12 cellular contexts compared by ENCODE assay signal in the genomic region with DNA sequence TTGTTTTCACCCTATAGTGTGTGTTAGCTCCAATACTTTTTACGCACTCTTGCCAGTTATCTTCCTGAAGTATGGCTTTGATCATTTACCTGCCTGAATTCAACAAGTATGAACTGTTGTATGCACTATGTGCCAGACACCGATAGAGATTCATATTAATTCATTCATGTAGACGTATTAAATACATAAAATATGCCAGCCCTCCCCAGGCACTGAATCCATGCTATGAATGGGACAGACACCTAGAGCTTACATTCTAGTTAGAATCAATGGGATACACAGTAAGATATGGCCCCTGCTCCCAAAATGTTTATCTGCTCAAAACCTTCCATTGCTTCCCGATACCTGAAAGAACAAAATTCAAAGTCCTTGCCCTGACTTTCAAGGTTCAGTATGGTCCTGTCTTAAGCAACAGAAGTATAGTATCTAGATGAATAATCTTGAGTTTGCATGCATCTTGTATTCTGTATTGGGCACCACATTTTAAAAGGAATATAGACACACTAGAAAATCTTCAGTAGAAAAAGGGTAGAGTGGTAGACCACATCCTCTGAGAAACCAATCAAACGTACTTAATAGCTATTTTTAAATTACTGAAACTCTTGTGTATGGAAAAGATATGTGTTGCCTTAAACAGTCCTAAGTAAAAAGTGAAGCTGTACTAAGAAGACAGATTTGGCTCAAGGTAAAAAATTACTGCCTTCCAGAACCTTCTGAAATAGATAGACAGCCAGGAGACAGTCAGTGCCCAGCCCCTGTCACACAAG. TPM values are rescaled to one million over a fixed set of nuclear protein-coding genes. Genes with fewer than 3 reads are reported as not detected.
DNase-seq lines count a peak whose midpoint lies in the region; ATAC-seq and TF ChIP-seq lines count a peak whose summit lies in the region.
"Had no signal": no experiment of that assay in that cellular context is flagged by ENCODE, and none has a peak within 500 bp of the region (broad histone marks: within the 10 kb centered on the region; RNA-seq: fewer than 3 reads in every experiment).

No MANE protein-coding gene starts in this region.

- CTCF ChIA-PET in CD4-positive, alpha-beta memory T cell (lab: Charles Lee; ENCODE audit: partially characterized antibody) = no interaction called here

- intact Hi-C loops in CD4-positive, alpha-beta memory T cell (cut with micrococcal nuclease) = no loop called here
- intact Hi-C loops in psoas muscle (cut with DNase I) = no loop called here
- intact Hi-C loops in lower leg skin (cut with DNase I; ENCODE audit: low total_unique reads) = no loop called here

- H3K27ac Mint-ChIP-seq in CD4-positive, alpha-beta memory T cell = peak overlapping the region in 2 of 7 donors; percentile 13 to 22
- peak overlapping the region in 1 of 2 donors; percentile 75 for H3K27ac Mint-ChIP-seq in activated naive CD4-positive, alpha-beta T cell treated with anti-CD3 and anti-CD28 coated beads, Interleukin-2, amount 50 U/mL, for 72 hours
- H3K27ac Mint-ChIP-seq: CD14-positive monocyte had no signal

- H3K4me1 ChIP-seq in CD4-positive, alpha-beta memory T cell (ENCODE audit: insufficient read depth, low read length) = peaks cover 10% of the 10 kb centered on the region
- no peaks in the 10 kb centered on the region for H3K4me1 ChIP-seq in psoas muscle

- no peaks in the 10 kb centered on the region for H3K36me3 Mint-ChIP-seq in CD4-positive, alpha-beta memory T cell
- no peaks in the 10 kb centered on the region for H3K36me3 Mint-ChIP-seq in activated naive CD4-positive, alpha-beta T cell treated with anti-CD3 and anti-CD28 coated beads, Interleukin-2, amount 50 U/mL, for 72 hours
- H3K36me3 Mint-ChIP-seq: CD14-positive monocyte had no signal

- H3K9me3 Mint-ChIP-seq in CD4-positive, alpha-beta memory T cell = no peaks in the 10 kb centered on the region
- H3K9me3 Mint-ChIP-seq in activated naive CD4-positive, alpha-beta T cell treated with anti-CD3 and anti-CD28 coated beads, Interleukin-2, amount 50 U/mL, for 72 hours = peaks cover 0 to 4% of the 10 kb centered on the region in 2 donors

- no peak overlapping the region for H3K4me3 ChIP-seq in CD4-positive, alpha-beta memory T cell (ENCODE audit: low read length in 2 of 2)
- H3K4me3 ChIP-seq in psoas muscle (no peak overlapping the region), lower leg skin (ENCODE audit: low read depth, poor library complexity, severe bottlenecking) (no peak overlapping the region)
- H3K4me3 ChIP-seq: PC-9 had no signal

- no peak overlapping the region for H3K27ac ChIP-seq in CD4-positive, alpha-beta memory T cell (ENCODE audit: low read depth, low read length)
- H3K27ac ChIP-seq in psoas muscle = no peak overlapping the region
- H3K27ac ChIP-seq: PC-9 had no signal

- POLR2A ChIA-PET in CD4-positive, alpha-beta memory T cell (lab: Charles Lee; ENCODE audit: partially characterized antibody) = interaction anchor here (1.0 to 1.1 kb wide), 2 partner anchors 13 to 33 kb away, joined by 3 to 5 read pairs; a partner anchor contains a TSS

- H3K4me3 Mint-ChIP-seq in CD4-positive, alpha-beta memory T cell = peak overlapping the region in 5 of 8 donors; percentile 3 to 65 (median 33)
- H3K4me3 Mint-ChIP-seq: CD14-positive monocyte had no signal

- peak in 3 of 5 donors; percentile 14 to 22 (median 19) for DNase-seq in CD4-positive, alpha-beta memory T cell
- DNase-seq in activated naive CD4-positive, alpha-beta T cell treated with anti-CD3 and anti-CD28 coated beads, Interleukin-2, amount 50 U/mL, for 72 hours (ENCODE audit: low spot score in 2 of 2) = no peak
- DNase-seq in psoas muscle = no peak
- DNase-seq in lower leg skin (ENCODE audit: low spot score in 2 of 2) = no peak
- DNase-seq in NCI-H524 (lab: John Stamatoyannopoulos, UW) = no peak
- DNase-seq: NCI-H2171, PC-9 had no signal

- H3K4me1 Mint-ChIP-seq in CD4-positive, alpha-beta memory T cell = peaks cover 14 to 21% (median 16%) of the 10 kb centered on the region in 4 donors

- ATAC-seq in GM18517 (IDR thresholded peaks at IDR 0.05; ENCODE audit: unreplicated experiment) = peak; percentile 60
- peak; percentile 75 for ATAC-seq in HG03378 (IDR thresholded peaks at IDR 0.05; ENCODE audit: unreplicated experiment)
- ATAC-seq in activated naive CD4-positive, alpha-beta T cell treated with anti-CD3 and anti-CD28 coated beads, Interleukin-2, amount 50 U/mL, for 72 hours = peak; percentile 94
- ATAC-seq in SK-N-SH treated with all-trans-retinoic acid at 6 μM for 48 hours = no peak
- no peak for ATAC-seq in psoas muscle

- H3K36me3 ChIP-seq in CD4-positive, alpha-beta memory T cell (ENCODE audit: insufficient read depth, low read length) = no peaks in the 10 kb centered on the region
- H3K36me3 ChIP-seq in psoas muscle (ENCODE audit: insufficient read depth in 1 of 2, low read depth in 1 of 2) = no peaks in the 10 kb centered on the region

- WGBS in psoas muscle, 3 donors = 87 to 91% (median 88%) methylated on average over 5 of the region's 5 CpGs
- 74 to 87% methylated on average over 5 of the region's 5 CpGs for WGBS in lower leg skin, 2 donors

- TF ChIP-seq CTCF in psoas muscle (IDR thresholded peaks at IDR 0.05) = no peak
- no peak for TF ChIP-seq CTCF in lower leg skin (IDR thresholded peaks at IDR 0.05)

- no peaks in the 10 kb centered on the region for H3K9me3 ChIP-seq in CD4-positive, alpha-beta memory T cell (ENCODE audit: control insufficient read depth in 1 of 2, low read length in 2 of 2)
- H3K9me3 ChIP-seq in psoas muscle = no peaks in the 10 kb centered on the region

- H3K27me3 ChIP-seq in CD4-positive, alpha-beta memory T cell (ENCODE audit: insufficient read depth, low read length) = no peaks in the 10 kb centered on the region
- no peaks in the 10 kb centered on the region for H3K27me3 ChIP-seq in psoas muscle (ENCODE audit: insufficient read depth in 3 of 3, low read length in 2 of 3)

- H3K27me3 Mint-ChIP-seq in CD4-positive, alpha-beta memory T cell = peaks cover 2 to 4% of the 10 kb centered on the region in 2 donors

- TF ChIP-seq POLR2A in lower leg skin (IDR thresholded peaks at IDR 0.05) = no peak

TF ChIP-seq in SK-N-SH treated with all-trans-retinoic acid at 6 μM for 48 hours, 23 proteins besides CTCF, POLR2A, EP300 and RAD21 (continues in another document):
- TF ChIP-seq ESRRG (CRISPR knock-in tag; IDR thresholded peaks at IDR 0.05) (no peak), RARB (CRISPR knock-in tag; IDR thresholded peaks at IDR 0.05) (no peak), CSDC2 (CRISPR knock-in tag; IDR thresholded peaks at IDR 0.05) (no peak), SNAI2 (CRISPR knock-in tag; IDR thresholded peaks at IDR 0.05) (no peak), PPARA (CRISPR knock-in tag; IDR thresholded peaks at IDR 0.05; ENCODE audit: borderline replicate concordance) (no peak), ISL1 (CRISPR knock-in tag; IDR thresholded peaks at IDR 0.05) (no peak), ZNF70 (CRISPR knock-in tag; IDR thresholded peaks at IDR 0.05) (no peak), ZC3H10 (CRISPR knock-in tag; IDR thresholded peaks at IDR 0.05) (no peak)
- TF ChIP-seq, protein P1, sequence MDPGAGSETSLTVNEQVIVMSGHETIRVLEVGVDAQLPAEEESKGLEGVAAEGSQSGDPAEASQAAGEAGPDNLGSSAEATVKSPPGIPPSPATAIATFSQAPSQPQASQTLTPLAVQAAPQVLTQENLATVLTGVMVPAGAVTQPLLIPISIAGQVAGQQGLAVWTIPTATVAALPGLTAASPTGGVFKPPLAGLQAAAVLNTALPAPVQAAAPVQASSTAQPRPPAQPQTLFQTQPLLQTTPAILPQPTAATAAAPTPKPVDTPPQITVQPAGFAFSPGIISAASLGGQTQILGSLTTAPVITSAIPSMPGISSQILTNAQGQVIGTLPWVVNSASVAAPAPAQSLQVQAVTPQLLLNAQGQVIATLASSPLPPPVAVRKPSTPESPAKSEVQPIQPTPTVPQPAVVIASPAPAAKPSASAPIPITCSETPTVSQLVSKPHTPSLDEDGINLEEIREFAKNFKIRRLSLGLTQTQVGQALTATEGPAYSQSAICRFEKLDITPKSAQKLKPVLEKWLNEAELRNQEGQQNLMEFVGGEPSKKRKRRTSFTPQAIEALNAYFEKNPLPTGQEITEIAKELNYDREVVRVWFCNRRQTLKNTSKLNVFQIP (CRISPR knock-in tag; IDR thresholded peaks at IDR 0.05; ENCODE audit: borderline replicate concordance, low read depth) = no peak
- TF ChIP-seq, protein P2, sequence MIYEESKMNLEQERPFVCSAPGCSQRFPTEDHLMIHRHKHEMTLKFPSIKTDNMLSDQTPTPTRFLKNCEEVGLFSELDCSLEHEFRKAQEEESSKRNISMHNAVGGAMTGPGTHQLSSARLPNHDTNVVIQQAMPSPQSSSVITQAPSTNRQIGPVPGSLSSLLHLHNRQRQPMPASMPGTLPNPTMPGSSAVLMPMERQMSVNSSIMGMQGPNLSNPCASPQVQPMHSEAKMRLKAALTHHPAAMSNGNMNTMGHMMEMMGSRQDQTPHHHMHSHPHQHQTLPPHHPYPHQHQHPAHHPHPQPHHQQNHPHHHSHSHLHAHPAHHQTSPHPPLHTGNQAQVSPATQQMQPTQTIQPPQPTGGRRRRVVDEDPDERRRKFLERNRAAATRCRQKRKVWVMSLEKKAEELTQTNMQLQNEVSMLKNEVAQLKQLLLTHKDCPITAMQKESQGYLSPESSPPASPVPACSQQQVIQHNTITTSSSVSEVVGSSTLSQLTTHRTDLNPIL (CRISPR knock-in tag; IDR thresholded peaks at IDR 0.05; ENCODE audit: low read depth) = no peak

RNA-seq across cellular contexts. Expression of a gene that starts 2.9 kb away (rescaled TPM):
- total RNA-seq in CD4-positive, alpha-beta memory T cell = not detected
- not detected for polyA plus RNA-seq in CD4-positive, alpha-beta memory T cell
- total RNA-seq in activated naive CD4-positive, alpha-beta T cell treated with anti-CD3 and anti-CD28 coated beads, Interleukin-2, amount 50 U/mL, for 72 hours = not detected
- not detected for total RNA-seq in psoas muscle
- polyA plus RNA-seq in psoas muscle = not detected
- not detected for total RNA-seq in lower leg skin
- total RNA-seq: PC-9, urinary bladder had no signal
- polyA plus RNA-seq: CD14-positive monocyte, urinary bladder had no signal

RNA-seq across cellular contexts. Expression of a gene that starts 13.4 kb away (rescaled TPM):
- total RNA-seq in CD4-positive, alpha-beta memory T cell = 10 to 100 TPM; 36.6 to 37.7 TPM
- polyA plus RNA-seq in CD4-positive, alpha-beta memory T cell = 10 to 100 TPM; 20.2 to 25.5 TPM
- total RNA-seq in activated naive CD4-positive, alpha-beta T cell treated with anti-CD3 and anti-CD28 coated beads, Interleukin-2, amount 50 U/mL, for 72 hours = 10 to 100 TPM; 37.0 to 61.1 TPM
- 10 to 100 TPM; 38.0 to 38.9 (median 38.5) TPM for total RNA-seq in psoas muscle
- polyA plus RNA-seq in psoas muscle = 10 to 100 TPM; 11.5 to 29.4 (median 13.6) TPM
- total RNA-seq in lower leg skin = 10 to 100 TPM; 32.8 to 50.8 (median 45.0) TPM

RNA-seq across cellular contexts. Expression of a gene that starts 36.3 kb away (rescaled TPM):
- 10 to 100 TPM; 71.4 to 72.6 TPM for total RNA-seq in CD4-positive, alpha-beta memory T cell
- polyA plus RNA-seq in CD4-positive, alpha-beta memory T cell = 10 to 100 TPM in 1 of 2 donors, 1 to 10 TPM in 1; 9.8 to 14.2 TPM
- 10 to 100 TPM; 57.4 to 73.6 TPM for total RNA-seq in activated naive CD4-positive, alpha-beta T cell treated with anti-CD3 and anti-CD28 coated beads, Interleukin-2, amount 50 U/mL, for 72 hours
- total RNA-seq in psoas muscle (10 to 100 TPM; 19.4 to 27.1 (median 20.4) TPM), lower leg skin (10 to 100 TPM; 23.5 to 38.1 (median 32.8) TPM)
- polyA plus RNA-seq in psoas muscle = 10 to 100 TPM; 12.8 to 14.8 (median 13.5) TPM

Comparison
In these comparisons a context has a peak if more than half of its experiments do, and no peak if none do; other contexts are left out.
1. DNase-seq: peak in CD4-positive, alpha-beta memory T cell (3 of 5); none in activated naive CD4-positive, alpha-beta T cell treated with anti-CD3 and anti-CD28 coated beads, Interleukin-2, amount 50 U/mL, for 72 hours (0 of 2), psoas muscle (0 of 2), lower leg skin (0 of 2) and NCI-H524 (0 of 2).
2. ATAC-seq: peak in GM18517 (single experiment), HG03378 (single experiment) and activated naive CD4-positive, alpha-beta T cell treated with anti-CD3 and anti-CD28 coated beads, Interleukin-2, amount 50 U/mL, for 72 hours (2 of 2); none in SK-N-SH treated with all-trans-retinoic acid at 6 μM for 48 hours (single experiment) and psoas muscle (0 of 4).